8 cellular contexts compared by ENCODE assay signal in the genomic region with DNA sequence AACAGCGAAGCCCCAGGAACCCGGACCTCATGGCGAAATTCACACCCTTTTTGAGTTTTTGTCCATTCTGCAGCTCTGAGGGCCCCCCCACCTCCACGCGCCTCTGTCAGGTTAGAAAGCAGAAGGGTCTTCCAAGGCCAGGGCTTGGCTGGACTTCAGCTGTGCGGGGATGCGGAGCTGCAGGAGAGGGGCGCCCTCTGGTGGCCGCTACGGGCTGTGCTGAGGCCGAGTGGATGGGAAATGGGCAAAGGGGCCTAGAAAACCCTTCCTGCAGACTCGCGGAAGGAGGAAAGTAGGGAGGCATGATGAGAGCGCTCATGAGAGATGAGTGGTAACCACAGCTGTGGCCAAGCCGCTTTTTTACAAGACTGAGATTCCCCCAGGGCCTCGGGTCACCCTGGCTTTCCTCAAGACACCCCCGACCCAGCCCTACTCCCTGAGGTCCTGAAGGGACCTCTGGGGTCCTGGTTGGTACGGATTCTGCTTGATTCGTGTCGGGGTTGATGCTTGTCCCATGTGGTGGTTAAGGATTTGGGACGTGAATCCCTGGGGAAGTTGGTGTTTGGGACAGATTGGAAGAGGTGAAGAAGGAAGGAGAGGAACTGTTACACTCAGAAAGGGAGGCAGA.
DNase-seq lines count a peak whose midpoint lies in the region; ATAC-seq, FAIRE-seq and TF ChIP-seq lines count a peak whose summit lies in the region.
"Not testable (repeated sequence)": the region's sequence is repeated elsewhere in the genome, so short reads cannot be mapped to it uniquely, and the experiment has no call there.

No MANE protein-coding gene starts in this region.

- H3K36me3 Mint-ChIP-seq in T-helper 17 cell (ENCODE audit: low read depth); memory B cell: not testable (repeated sequence)

- CTCF ChIA-PET in GM12878 (lab: Yijun Ruan, JAX), result not testable (repeated sequence)

- H3K9me3 ChIP-seq in T-helper 17 cell (ENCODE audit: control insufficient read depth, low read length, poor library complexity, severe bottlenecking); GM12878 (replicated peaks; ENCODE audit: control insufficient read depth, insufficient read depth, low read length); heart left ventricle: not testable (repeated sequence)

- 0% methylated on average over 4 of the region's 21 CpGs for WGBS in GM12878 (ENCODE audit: insufficient coverage, insufficient replicate concordance, low lambda C conversion rate, missing lambda C conversion rate)
- WGBS in heart left ventricle, 4 donors, result 60 to 71% methylated on average over 3 to 4 of the region's 21 CpGs; no CpG with 5 or more reads in 2 of the 4 donors

- H3K27ac Mint-ChIP-seq in T-helper 17 cell, memory B cell: not testable (repeated sequence)

- H2AFZ ChIP-seq in GM12878 (ENCODE audit: control insufficient read depth, low read depth, low read length), result not testable (repeated sequence)

- H3K9ac ChIP-seq in GM12878 (ENCODE audit: control insufficient read depth, insufficient read depth, low read length), result not testable (repeated sequence)

- H3K36me3 ChIP-seq in GM12878 (ENCODE audit: control insufficient read depth in 2 of 2, insufficient read depth in 2 of 2, low read length in 1 of 2); heart left ventricle: not testable (repeated sequence)

- not testable (repeated sequence) for H3K27ac ChIP-seq in GM12878 (ENCODE audit: control insufficient read depth, insufficient read depth); heart left ventricle

- not testable (repeated sequence) for TF ChIP-seq POLR2A in GM12878 (IDR thresholded peaks at IDR 0.05; ENCODE audit: low read depth, low read length); heart left ventricle (IDR thresholded peaks at IDR 0.05)

- not testable (repeated sequence) for TF ChIP-seq EP300 in GM12878 (IDR thresholded peaks at IDR 0.05; ENCODE audit: borderline replicate concordance in 1 of 2, control insufficient read depth in 1 of 2, low read depth in 2 of 2, low read length in 2 of 2)

- ATAC-seq in GM18502 (IDR thresholded peaks at IDR 0.05; ENCODE audit: poor library complexity, unreplicated experiment), result peak; percentile 61
- ATAC-seq in GM21825 (IDR thresholded peaks at IDR 0.05; ENCODE audit: unreplicated experiment), result peak; percentile 57
- peak; percentile 66 for ATAC-seq in HG03342 (IDR thresholded peaks at IDR 0.05; ENCODE audit: unreplicated experiment)
- ATAC-seq in T-helper 17 cell, result peak; percentile 76
- ATAC-seq in GM12878, result peak; percentile 92
- peak in 3 of 4 donors; percentile 70 to 81 (median 79) for ATAC-seq in heart left ventricle
- peak; percentile 59 for ATAC-seq in memory B cell (ENCODE audit: low read depth)
- ATAC-seq in stimulated activated naive CD8-positive, alpha-beta T cell treated with anti-CD3 and anti-CD28 coated beads, Interleukin-15, Interleukin-2, amounts not matched to agents 100 U/mL and 50 U/mL, for 24 hours, result peak; percentile 55

- H3K4me2 ChIP-seq in GM12878 (ENCODE audit: control insufficient read depth, insufficient read depth), result not testable (repeated sequence)

- H3K4me3 Mint-ChIP-seq in T-helper 17 cell, memory B cell: not testable (repeated sequence)

- intact Hi-C loops in GM12878 (cut with micrococcal nuclease; ENCODE audit: unreplicated experiment); heart left ventricle (cut with DNase I): not testable (repeated sequence)

- TF ChIP-seq RAD21 in GM12878 (IDR thresholded peaks at IDR 0.05; ENCODE audit: insufficient read depth, low read depth, low read length), result not testable (repeated sequence)

- H3K27me3 ChIP-seq in GM12878 (replicated peaks in 1 of 2; ENCODE audit: control insufficient read depth in 2 of 2, insufficient read depth in 2 of 2, low read length in 1 of 2); heart left ventricle: not testable (repeated sequence)

- not testable (repeated sequence) for TF ChIP-seq CTCF in GM12878 (IDR thresholded peaks at IDR 0.05 in 2 of 3, conservative IDR thresholded peaks at IDR 0.05 in 1 of 3; ENCODE audit: control insufficient read depth in 2 of 3, extremely low read depth in 1 of 3, insufficient read depth in 1 of 3, low read depth in 3 of 3, low read length in 3 of 3); heart left ventricle (IDR thresholded peaks at IDR 0.05)

- SMC1A ChIA-PET in GM12878 (lab: Charles Lee; ENCODE audit: uncharacterized antibody, unreplicated experiment), result not testable (repeated sequence)

- H3K4me1 Mint-ChIP-seq in T-helper 17 cell, memory B cell: not testable (repeated sequence)

- RAD21 ChIA-PET in GM12878 (lab: Charles Lee; ENCODE audit: unreplicated experiment), result not testable (repeated sequence)

- H3K4me1 ChIP-seq in GM12878 (ENCODE audit: control insufficient read depth, insufficient read depth, low read length); heart left ventricle: not testable (repeated sequence)

- H4K20me1 ChIP-seq in GM12878 (ENCODE audit: control insufficient read depth, insufficient read depth), result not testable (repeated sequence)

- peak; percentile 41 for FAIRE-seq in GM12878 (lab: Jason Lieb, UNC)

- not testable (repeated sequence) for H3K27me3 Mint-ChIP-seq in T-helper 17 cell, memory B cell

- in situ Hi-C loops in GM12878 (cut with MboI), result not testable (repeated sequence)

- BruUV-seq in GM12878 (replicated peaks; lab: Mats Ljungman, UMichigan), result not testable (repeated sequence)

- H3K4me3 ChIP-seq in GM12878, heart left ventricle: not testable (repeated sequence)

- DNase-seq in T-helper 17 cell; GM12878 (ENCODE audit: low read depth, low spot score); heart left ventricle; memory B cell (ENCODE audit: low spot score in 2 of 2); stimulated activated naive CD8-positive, alpha-beta T cell treated with anti-CD3 and anti-CD28 coated beads, Interleukin-15, Interleukin-2, amounts not matched to agents 100 U/mL and 50 U/mL, for 24 hours: not testable (repeated sequence)

- not testable (repeated sequence) for H3K9me3 Mint-ChIP-seq in memory B cell

- POLR2A ChIA-PET in GM12878 (lab: Charles Lee), result not testable (repeated sequence)

- H3K79me2 ChIP-seq in GM12878 (ENCODE audit: control insufficient read depth, insufficient read depth, low read length), result not testable (repeated sequence)
